In genomic region chr19:55325172-55325571, GRCh38 we compare ENCODE assay signal across 17 cellular contexts. TPM values are rescaled to one million over a fixed set of nuclear protein-coding genes. Genes with fewer than 3 reads are reported as not detected.
DNase-seq lines count a peak whose midpoint lies in the region; FAIRE-seq and TF ChIP-seq lines count a peak whose summit lies in the region.
"Had no signal": no experiment of that assay in that cellular context is flagged by ENCODE, and none has a peak within 500 bp of the region (broad histone marks: within the 10 kb centered on the region; RNA-seq: fewer than 3 reads in every experiment).

TSS of gene TMEM150B (minus strand) at chr19:55325341. CDS start at chr19:55321036, 4,305 bp downstream.

- H2AK5ac ChIP-seq in H1 (ENCODE audit: low read depth, low read length): no peak within 1 kb of the TSS
- no peak within 1 kb of the TSS for H2AK5ac ChIP-seq in trophoblast cell (ENCODE audit: low read length)

- no peak for TF ChIP-seq CTCF in H1 (IDR thresholded peaks at IDR 0.05; ENCODE audit: control extremely low read depth in 1 of 3, insufficient read depth in 1 of 3, low read depth in 1 of 3, low read length in 3 of 3)
- TF ChIP-seq CTCF in osteoblast (IDR thresholded peaks at IDR 0.05; ENCODE audit: extremely low read depth, low read depth, low read length): no peak

- no peaks in the 10 kb centered on the region for H3K36me3 ChIP-seq in H1 (ENCODE audit: control insufficient read depth in 2 of 4, insufficient read depth in 4 of 4, low read length in 3 of 4)
- no peaks in the 10 kb centered on the region for H3K36me3 ChIP-seq in osteoblast (ENCODE audit: insufficient read depth, low read length)
- H3K36me3 ChIP-seq in trophoblast cell (ENCODE audit: control insufficient read depth in 1 of 2, insufficient read depth in 2 of 2, low read length in 2 of 2): peaks cover 0 to 2% of the 10 kb centered on the region in 2 experiments
- no peaks in the 10 kb centered on the region for H3K36me3 ChIP-seq in CD4-positive, alpha-beta memory T cell (ENCODE audit: insufficient read depth, low read length)

- H3K9ac ChIP-seq in H1 (replicated peaks in 1 of 4; ENCODE audit: extremely low read depth in 1 of 4, low read depth in 3 of 4, low read length in 3 of 4) (no peak within 1 kb of the TSS), trophoblast cell (ENCODE audit: low read length) (no peak within 1 kb of the TSS)

- H3K27ac Mint-ChIP-seq in CD4-positive, alpha-beta memory T cell: no peak within 1 kb of the TSS
- H3K27ac Mint-ChIP-seq in activated naive CD4-positive, alpha-beta T cell treated with anti-CD3 and anti-CD28 coated beads, Interleukin-2, amount 10 ng/mL, durations not matched to agents 7 days and 5 days: no peak within 1 kb of the TSS

- no peak within 1 kb of the TSS for H2BK5ac ChIP-seq in H1 (ENCODE audit: low read depth, low read length)
- no peak within 1 kb of the TSS for H2BK5ac ChIP-seq in trophoblast cell (ENCODE audit: low read depth, low read length, poor library complexity)

- no peaks in the 10 kb centered on the region for H3K27me3 ChIP-seq in H1 (replicated peaks in 1 of 4; ENCODE audit: control insufficient read depth in 3 of 4, extremely low read depth in 1 of 4, insufficient read depth in 3 of 4, low read length in 3 of 4)
- no peaks in the 10 kb centered on the region for H3K27me3 ChIP-seq in osteoblast (ENCODE audit: insufficient read depth, low read length)
- H3K27me3 ChIP-seq in trophoblast cell (ENCODE audit: insufficient read depth, low read length): no peaks in the 10 kb centered on the region
- H3K27me3 ChIP-seq in CD4-positive, alpha-beta memory T cell (ENCODE audit: insufficient read depth, low read length): no peaks in the 10 kb centered on the region

- H3K4me3 Mint-ChIP-seq in CD4-positive, alpha-beta memory T cell: no peak within 1 kb of the TSS
- no peak within 1 kb of the TSS for H3K4me3 Mint-ChIP-seq in activated naive CD4-positive, alpha-beta T cell treated with anti-CD3 and anti-CD28 coated beads, Interleukin-2, amount 10 ng/mL, durations not matched to agents 7 days and 5 days

- H3K4me1 Mint-ChIP-seq in CD4-positive, alpha-beta memory T cell: peaks cover 0 to 2% (median 0%) of the 10 kb centered on the region in 4 donors
- H3K4me1 Mint-ChIP-seq in activated naive CD4-positive, alpha-beta T cell treated with anti-CD3 and anti-CD28 coated beads, Interleukin-2, amount 10 ng/mL, durations not matched to agents 7 days and 5 days: peaks cover 11% of the 10 kb centered on the region

- intact Hi-C loops in CD4-positive, alpha-beta memory T cell (cut with micrococcal nuclease): no loop called here

- WGBS in H1 (ENCODE audit: extremely low coverage in 1 of 2, insufficient coverage in 1 of 2, insufficient read length in 1 of 2, insufficient replicate concordance in 2 of 2, low coverage in 1 of 2, low lambda C conversion rate in 2 of 2, missing lambda C conversion rate in 1 of 2), 2 experiments: 93% methylated on average over 14 of the region's 14 CpGs; no CpG with 5 or more reads in 1 of the 2 experiments
- no CpG with 5 or more reads among the region's 14 CpGs for WGBS in trophoblast cell (ENCODE audit: extremely low coverage, insufficient coverage, insufficient read length)

- H4K20me1 ChIP-seq in H1 (replicated peaks in 1 of 2; ENCODE audit: control insufficient read depth in 1 of 2, insufficient read depth in 2 of 2, low read length in 2 of 2) (no peaks in the 10 kb centered on the region), osteoblast (ENCODE audit: insufficient read depth, low read length) (no peaks in the 10 kb centered on the region)

- no peak for TF ChIP-seq POLR2A in H1 (IDR thresholded peaks at IDR 0.05; ENCODE audit: control extremely low read depth in 1 of 2, low read depth in 2 of 2, low read length in 2 of 2)

- CTCF ChIA-PET in H1 (lab: Charles Lee; ENCODE audit: partially characterized antibody): interaction anchor here (1.4 to 1.5 kb wide), 2 partner anchors 14 to 22 kb away, joined by 3 to 5 read pairs; partner anchors contain the start of gene KMT5C
- CTCF ChIA-PET in CD4-positive, alpha-beta memory T cell (lab: Charles Lee; ENCODE audit: partially characterized antibody): no interaction called here
- CTCF ChIA-PET in activated naive CD4-positive, alpha-beta T cell treated with anti-CD3 and anti-CD28 coated beads, Interleukin-2, amount 10 ng/mL, durations not matched to agents 7 days and 5 days (lab: Charles Lee): no interaction called here

- no peak within 1 kb of the TSS for H3K23ac ChIP-seq in H1 (ENCODE audit: insufficient read length)
- H3K23ac ChIP-seq in trophoblast cell (ENCODE audit: low read length): no peak within 1 kb of the TSS

- H3K9me3 Mint-ChIP-seq in CD4-positive, alpha-beta memory T cell: no peaks in the 10 kb centered on the region
- no peaks in the 10 kb centered on the region for H3K9me3 Mint-ChIP-seq in activated naive CD4-positive, alpha-beta T cell treated with anti-CD3 and anti-CD28 coated beads, Interleukin-2, amount 10 ng/mL, durations not matched to agents 7 days and 5 days

- no peak within 1 kb of the TSS for H2BK120ac ChIP-seq in H1 (replicated peaks; ENCODE audit: low read depth, low read length)
- H2BK120ac ChIP-seq in trophoblast cell (ENCODE audit: insufficient read depth, low read length, poor library complexity): no peak within 1 kb of the TSS

- H3K79me2 ChIP-seq in H1 (ENCODE audit: control insufficient read depth in 1 of 2, insufficient read depth in 2 of 2, low read length in 2 of 2): no peaks in the 10 kb centered on the region
- H3K79me2 ChIP-seq in osteoblast (ENCODE audit: insufficient read depth, low read length): no peaks in the 10 kb centered on the region
- no peaks in the 10 kb centered on the region for H3K79me2 ChIP-seq in trophoblast cell (ENCODE audit: control insufficient read depth, insufficient read depth, low read length, poor library complexity)

- peaks cover 7 to 20% of the 10 kb centered on the region in 2 donors for H3K27me3 Mint-ChIP-seq in CD4-positive, alpha-beta memory T cell
- peaks cover 55% of the 10 kb centered on the region for H3K27me3 Mint-ChIP-seq in activated naive CD4-positive, alpha-beta T cell treated with anti-CD3 and anti-CD28 coated beads, Interleukin-2, amount 10 ng/mL, durations not matched to agents 7 days and 5 days

- POLR2A ChIA-PET in H1 (lab: Charles Lee; ENCODE audit: partially characterized antibody): interaction anchor here (1.0 to 1.7 kb wide), 3 partner anchors 8 to 82 kb away, joined by 3 read pairs; partner anchors contain the start of gene UBE2S
- POLR2A ChIA-PET in CD4-positive, alpha-beta memory T cell (lab: Charles Lee; ENCODE audit: partially characterized antibody): interaction anchor here (1.0 kb wide), 1 partner anchor 14 kb away, joined by 3 read pairs; the partner anchor contains the start of gene KMT5C

- no peak for TF ChIP-seq EP300 in H1 (IDR thresholded peaks at IDR 0.05; ENCODE audit: borderline replicate concordance in 1 of 2, low read depth in 2 of 2, low read length in 2 of 2)

- H3K27ac ChIP-seq in H1 (ENCODE audit: low read depth, low read length): no peak within 1 kb of the TSS
- no peak within 1 kb of the TSS for H3K27ac ChIP-seq in osteoblast (ENCODE audit: low read depth, low read length)
- H3K27ac ChIP-seq in trophoblast cell (ENCODE audit: low read depth, low read length): no peak within 1 kb of the TSS
- no peak within 1 kb of the TSS for H3K27ac ChIP-seq in CD4-positive, alpha-beta memory T cell (ENCODE audit: low read depth, low read length)

- H2AFZ ChIP-seq in H1 (ENCODE audit: low read length) (no peak within 1 kb of the TSS), osteoblast (ENCODE audit: low read length) (peak within 1 kb of the TSS; percentile 42), trophoblast cell (ENCODE audit: insufficient read depth, low read length, poor library complexity) (no peak within 1 kb of the TSS)

- H3K4ac ChIP-seq in H1 (replicated peaks; ENCODE audit: insufficient read length, low read depth, low read length) (peak within 1 kb of the TSS; percentile 69), trophoblast cell (ENCODE audit: low read depth, low read length) (no peak within 1 kb of the TSS)

- no peak for TF ChIP-seq RAD21 in H1 (IDR thresholded peaks at IDR 0.05 in 1 of 2, conservative IDR thresholded peaks at IDR 0.05 in 1 of 2; ENCODE audit: low read depth in 2 of 2, low read length in 2 of 2)

- FAIRE-seq in H1 (lab: Jason Lieb, UNC): no peak
- FAIRE-seq: HTR-8/SVneo, urothelium cell line had no signal

- no peaks in the 10 kb centered on the region for H3K36me3 Mint-ChIP-seq in CD4-positive, alpha-beta memory T cell
- no peaks in the 10 kb centered on the region for H3K36me3 Mint-ChIP-seq in activated naive CD4-positive, alpha-beta T cell treated with anti-CD3 and anti-CD28 coated beads, Interleukin-2, amount 10 ng/mL, durations not matched to agents 7 days and 5 days

- H4K91ac ChIP-seq in H1 (replicated peaks; ENCODE audit: insufficient read length, low read length): peak within 1 kb of the TSS; percentile 55
- H4K91ac ChIP-seq in trophoblast cell (ENCODE audit: low read depth, low read length): no peak within 1 kb of the TSS

- no peaks in the 10 kb centered on the region for H3K9me3 ChIP-seq in H1 (ENCODE audit: insufficient read depth in 2 of 2, low read depth in 1 of 2, low read length in 1 of 2)
- no peaks in the 10 kb centered on the region for H3K9me3 ChIP-seq in osteoblast (ENCODE audit: low read depth, low read length)
- H3K9me3 ChIP-seq in trophoblast cell (ENCODE audit: insufficient read depth, low read depth, low read length): peaks cover 1% of the 10 kb centered on the region
- H3K9me3 ChIP-seq in CD4-positive, alpha-beta memory T cell (ENCODE audit: control insufficient read depth in 1 of 2, low read length in 2 of 2): no peaks in the 10 kb centered on the region

- no peaks in the 10 kb centered on the region; the same call in 1 of the 2 replicates for H3K23me2 ChIP-seq in H1 (ENCODE audit: low read depth, low read length)

- no peaks in the 10 kb centered on the region for H3K79me1 ChIP-seq in H1 (ENCODE audit: low read depth, low read length)
- no peaks in the 10 kb centered on the region for H3K79me1 ChIP-seq in trophoblast cell (ENCODE audit: low read length)

- H3K56ac ChIP-seq in H1 (replicated peaks; ENCODE audit: insufficient read length, low read depth, low read length): no peak within 1 kb of the TSS

- H3K4me3 ChIP-seq in H1 (ENCODE audit: extremely low read depth in 1 of 4, insufficient read depth in 2 of 4, low read depth in 3 of 4, low read length in 4 of 4) (no peak within 1 kb of the TSS), osteoblast (ENCODE audit: insufficient read depth, low read length) (no peak within 1 kb of the TSS), trophoblast cell (ENCODE audit: low read depth, low read length) (no peak within 1 kb of the TSS)
- no peak within 1 kb of the TSS for H3K4me3 ChIP-seq in CD4-positive, alpha-beta memory T cell (ENCODE audit: low read length in 2 of 2)

- H3K4me1 ChIP-seq in H1 (replicated peaks in 1 of 4; ENCODE audit: control insufficient read depth in 3 of 4, insufficient read depth in 4 of 4, low read length in 3 of 4): peaks cover 0 to 8% (median 4%) of the 10 kb centered on the region in 4 experiments; a peak in 6 of 7 replicates
- H3K4me1 ChIP-seq in osteoblast (ENCODE audit: insufficient read depth, low read length): peaks cover 15% of the 10 kb centered on the region
- peaks cover 0 to 5% of the 10 kb centered on the region in 2 experiments for H3K4me1 ChIP-seq in trophoblast cell (ENCODE audit: control insufficient read depth in 1 of 2, insufficient read depth in 2 of 2, low read length in 2 of 2)
- no peaks in the 10 kb centered on the region for H3K4me1 ChIP-seq in CD4-positive, alpha-beta memory T cell (ENCODE audit: insufficient read depth, low read length)

- H4K5ac ChIP-seq in H1 (ENCODE audit: insufficient read length, low read depth, low read length): no peak within 1 kb of the TSS

- 0 out of 2 replicates have a peak within 1 kb of the TSS, but pooled peaks have one; percentile 50 for H2BK12ac ChIP-seq in H1 (ENCODE audit: low read depth, low read length)
- no peak within 1 kb of the TSS for H2BK12ac ChIP-seq in trophoblast cell (ENCODE audit: low read length)

- no peak within 1 kb of the TSS for H4K12ac ChIP-seq in trophoblast cell (ENCODE audit: low read depth, low read length)

- no peak within 1 kb of the TSS for H2BK20ac ChIP-seq in H1 (ENCODE audit: low read length)

- H3K4me2 ChIP-seq in H1 (ENCODE audit: insufficient read depth in 1 of 2, low read depth in 2 of 2, low read length in 2 of 2) (no peak within 1 kb of the TSS), osteoblast (ENCODE audit: insufficient read depth, low read length) (no peak within 1 kb of the TSS), trophoblast cell (ENCODE audit: low read length) (no peak within 1 kb of the TSS)

- DNase-seq in CD1c-positive myeloid dendritic cell (ENCODE audit: extremely low spot score) (peak; percentile 70), MV-4-11 (lab: John Stamatoyannopoulos, UW) (peak; percentile 69), H1 (ENCODE audit: low read depth in 1 of 2, low spot score in 2 of 2) (no peak), osteoblast (ENCODE audit: insufficient read length, low spot score, missing footprints) (peak; percentile 56), cortex of kidney (lab: John Stamatoyannopoulos, UW) (no peak), trophoblast cell (no peak)
- no peak for DNase-seq in CD4-positive, alpha-beta memory T cell
- DNase-seq in activated naive CD4-positive, alpha-beta T cell treated with anti-CD3 and anti-CD28 coated beads, Interleukin-2, amount 10 ng/mL, durations not matched to agents 7 days and 5 days: no peak
- DNase-seq: activated CD8-positive, alpha-beta memory T cell treated with anti-CD3 and anti-CD28 coated beads for 24 hours; activated gamma-delta T cell treated with Interleukin-2 at 50 U/mL for 16 hours; C1 segment of cervical spinal cord; DND-41; effector CD8-positive, alpha-beta T cell; NCI-H1417 had no signal

- H4K8ac ChIP-seq in H1 (ENCODE audit: extremely low read depth, insufficient read depth, low read length) (no peak within 1 kb of the TSS), trophoblast cell (ENCODE audit: low read depth, low read length) (no peak within 1 kb of the TSS)

- no peak within 1 kb of the TSS for H3K14ac ChIP-seq in H1 (ENCODE audit: insufficient read length)
- no peak within 1 kb of the TSS for H3K14ac ChIP-seq in trophoblast cell (ENCODE audit: low read length)

- H2BK15ac ChIP-seq in H1 (ENCODE audit: low read length): peak within 1 kb of the TSS; percentile 46; the same call in 1 of the 2 replicates

- H3K18ac ChIP-seq in H1 (ENCODE audit: extremely low read depth, low read length): no peak within 1 kb of the TSS
- no peak within 1 kb of the TSS for H3K18ac ChIP-seq in trophoblast cell (ENCODE audit: low read length)

RNA-seq across cellular contexts. Expression of gene TMEM150B, which starts in this region (rescaled TPM):
- 0.88 and 0.91 TPM in 2 replicates for total RNA-seq in H1 (2021; fragmentation: NEBNext Ultra II Directional; extraction: Animal tissue kit (Norgen Biotek cat#: 25700))
- 0.41 and 0.46 TPM in 2 replicates for polyA plus RNA-seq in H1 (2011; rRNA removed)
- 0.39 TPM for polyA plus RNA-seq in H1 (2011; cell fraction: cytosol; rRNA removed)
- polyA plus RNA-seq in H1 (2011; cell fraction: nucleus; rRNA removed): 0.27 TPM
- 0.20 to 0.63 TPM (median 0.27 TPM) in 3 of 4 replicates, not detected in the other for polyA plus RNA-seq in H1 (2012, experiment 1 of 2)
- polyA plus RNA-seq in H1 (2012, experiment 2 of 2): 0.31 TPM
- 0.34 TPM for polyA plus RNA-seq in H1 (2013, experiment 1 of 2)
- polyA plus RNA-seq in H1 (2013, experiment 2 of 2): 0.22 TPM
- polyA minus RNA-seq in H1 (2011; rRNA and poly(A)+ RNA removed): 0.35 TPM in 1 of 2 replicates, not detected in the other
- polyA minus RNA-seq in H1 (2011; cell fraction: cytosol; rRNA and poly(A)+ RNA removed): not detected
- polyA minus RNA-seq in H1 (2011; cell fraction: nucleus; rRNA and poly(A)+ RNA removed): not detected
- total RNA-seq in osteoblast: under 0.01 and 0.29 TPM in 2 replicates
- polyA plus RNA-seq in trophoblast cell (2013): not detected in 2 replicates
- 1 to 10 TPM in 1 of 2 experiments, under 1 TPM in 1; 0.87 to 1.3 TPM for total RNA-seq in CD4-positive, alpha-beta memory T cell
- not detected for polyA plus RNA-seq in CD4-positive, alpha-beta memory T cell
- total RNA-seq: renal cortical epithelial cell had no signal

Comparison
In these comparisons a context has a peak if more than half of its experiments do, and no peak if none do; other contexts are left out.
1. Peak in DNase-seq in osteoblast; RNA of the gene not detected or under 1 TPM.
2. DNase-seq: peak in CD1c-positive myeloid dendritic cell (single experiment) and MV-4-11 (single experiment); none in H1 (0 of 2), cortex of kidney (single experiment), trophoblast cell (0 of 2), CD4-positive, alpha-beta memory T cell (0 of 5) and activated naive CD4-positive, alpha-beta T cell treated with anti-CD3 and anti-CD28 coated beads, Interleukin-2, amount 10 ng/mL, durations not matched to agents 7 days and 5 days (single experiment).